9 cellular contexts compared by ENCODE assay signal in genomic region chr1:247447162-247447909, GRCh38. TPM values are rescaled to one million over a fixed set of nuclear protein-coding genes. Genes with fewer than 3 reads are reported as not detected.
A peak's percentile ranks its signal among the peaks of the same experiment; 100 is the strongest.
DNase-seq lines count a peak whose midpoint lies in the region; ATAC-seq and TF ChIP-seq lines count a peak whose summit lies in the region.
"Had no signal": no experiment of that assay in that cellular context is flagged by ENCODE, and none has a peak within 500 bp of the region (broad histone marks: within the 10 kb centered on the region; RNA-seq: fewer than 3 reads in every experiment).

No MANE protein-coding gene starts in this region.

- H3K9me3 Mint-ChIP-seq in Caco-2 (ENCODE audit: unreplicated experiment) (peaks cover 14% of the 10 kb centered on the region), progenitor cell of endocrine pancreas (ENCODE audit: low read depth) (no peaks in the 10 kb centered on the region)
- no peaks in the 10 kb centered on the region for H3K9me3 Mint-ChIP-seq in activated naive CD8-positive, alpha-beta T cell (ENCODE audit: low read depth)

- H3K4me1 ChIP-seq in Caco-2 = no peaks in the 10 kb centered on the region
- no peaks in the 10 kb centered on the region for H3K4me1 ChIP-seq in iPS-15b (ENCODE audit: control insufficient read depth, insufficient read depth, low read length)

- no peaks in the 10 kb centered on the region for H3K9me3 ChIP-seq in Caco-2
- no peaks in the 10 kb centered on the region for H3K9me3 ChIP-seq in iPS-15b (ENCODE audit: control insufficient read depth, insufficient read depth, low read length)

- peak overlapping the region; percentile 43; the same call in 1 of the 2 replicates for H3K4me3 ChIP-seq in Caco-2 (ENCODE audit: low read depth, low read length)
- peak overlapping the region; percentile 48 for H3K4me3 ChIP-seq in iPS-15b (ENCODE audit: low read depth, low read length)

- H3K9ac ChIP-seq in iPS-15b (ENCODE audit: low read depth, low read length) = peak overlapping the region; percentile 62

- CTCF ChIA-PET in Caco-2 (lab: Charles Lee) = no interaction called here

- intact Hi-C loops in Caco-2 (cut with micrococcal nuclease; ENCODE audit: unreplicated experiment) = loop anchor here (5.0 kb wide), 1 partner anchor 75 kb away; no protein-coding TSS in a partner anchor

- peak overlapping the region; percentile 72 for H3K4me3 Mint-ChIP-seq in Caco-2 (ENCODE audit: unreplicated experiment)
- H3K4me3 Mint-ChIP-seq in activated naive CD8-positive, alpha-beta T cell = peak overlapping the region; percentile 38
- H3K4me3 Mint-ChIP-seq in progenitor cell of endocrine pancreas (ENCODE audit: low read depth) = peak overlapping the region; percentile 71

- TF ChIP-seq CTCF in Caco-2 (IDR thresholded peaks at IDR 0.05; ENCODE audit: insufficient read depth in 1 of 2, low read depth in 1 of 2, low read length in 1 of 2, severe bottlenecking in 1 of 2, unreplicated experiment in 1 of 2) (no peak), progenitor cell of endocrine pancreas (IDR thresholded peaks at IDR 0.05; ENCODE audit: unreplicated experiment) (no peak)

- no peaks in the 10 kb centered on the region for H3K27me3 ChIP-seq in Caco-2 (replicated peaks; ENCODE audit: control insufficient read depth, insufficient read depth, low read length)
- H3K27me3 ChIP-seq in iPS-15b (ENCODE audit: control insufficient read depth, insufficient read depth, low read length) = no peaks in the 10 kb centered on the region

- BruUV-seq in Caco-2 (replicated peaks; lab: Mats Ljungman, UMichigan) = no TSS peak

- POLR2A ChIA-PET in Caco-2 (lab: Charles Lee) = interaction anchor here (0.6 kb wide), 1 partner anchor 593 kb away, joined by 3 read pairs; no protein-coding TSS in a partner anchor

- no peaks in the 10 kb centered on the region for H3K36me3 Mint-ChIP-seq in Caco-2 (ENCODE audit: insufficient read depth, unreplicated experiment)
- H3K36me3 Mint-ChIP-seq in activated naive CD8-positive, alpha-beta T cell = peaks cover 23% of the 10 kb centered on the region
- no peaks in the 10 kb centered on the region for H3K36me3 Mint-ChIP-seq in progenitor cell of endocrine pancreas (ENCODE audit: insufficient read depth)

- H3K27me3 Mint-ChIP-seq in Caco-2 (ENCODE audit: insufficient read depth, unreplicated experiment) = peaks cover 18% of the 10 kb centered on the region
- no peaks in the 10 kb centered on the region for H3K27me3 Mint-ChIP-seq in activated naive CD8-positive, alpha-beta T cell
- H3K27me3 Mint-ChIP-seq in progenitor cell of endocrine pancreas = peaks cover 17% of the 10 kb centered on the region

- DNase-seq in Caco-2 (no peak), progenitor cell of endocrine pancreas (ENCODE audit: low spot score, unreplicated experiment) (no peak), Kasumi-1 (lab: John Stamatoyannopoulos, UW) (no peak)
- DNase-seq in stimulated activated CD8-positive, alpha-beta memory T cell treated with anti-CD3 and anti-CD28 coated beads, Interleukin-4, amount 100 ng/mL, for 48 hours = no peak
- DNase-seq: KBM-7 had no signal

- H3K4me1 Mint-ChIP-seq in Caco-2 (ENCODE audit: low read depth, unreplicated experiment) = no peaks in the 10 kb centered on the region
- H3K4me1 Mint-ChIP-seq in activated naive CD8-positive, alpha-beta T cell (ENCODE audit: low read depth) = peaks cover 8% of the 10 kb centered on the region
- H3K4me1 Mint-ChIP-seq in progenitor cell of endocrine pancreas (ENCODE audit: low read depth) = no peaks in the 10 kb centered on the region

- ATAC-seq in GM18867 (IDR thresholded peaks at IDR 0.05; ENCODE audit: unreplicated experiment) = no peak
- ATAC-seq in HG02973 (IDR thresholded peaks at IDR 0.05; ENCODE audit: unreplicated experiment) = no peak

- no peaks in the 10 kb centered on the region for H3K36me3 ChIP-seq in Caco-2 (ENCODE audit: control insufficient read depth, insufficient read depth, low read length)
- H3K36me3 ChIP-seq in iPS-15b (ENCODE audit: control insufficient read depth, insufficient read depth, low read length) = no peaks in the 10 kb centered on the region

- H3K27ac Mint-ChIP-seq in Caco-2 (ENCODE audit: unreplicated experiment) (peak overlapping the region; percentile 74), progenitor cell of endocrine pancreas (peak overlapping the region; percentile 95)
- no peak overlapping the region for H3K27ac Mint-ChIP-seq in activated naive CD8-positive, alpha-beta T cell

RNA-seq across cellular contexts. Expression of gene OR2B11, which starts 10.6 kb away (rescaled TPM):
- total RNA-seq in Caco-2 (2022) (not detected in 2 replicates), progenitor cell of endocrine pancreas (not detected in 2 replicates)

RNA-seq across cellular contexts. Expression of gene NLRP3, which starts 31.4 kb away (rescaled TPM):
- total RNA-seq in Caco-2 (2022) = not detected in 2 replicates
- total RNA-seq in progenitor cell of endocrine pancreas = 0.38 TPM in 1 of 2 replicates, not detected in the other
